In the genomic region with DNA sequence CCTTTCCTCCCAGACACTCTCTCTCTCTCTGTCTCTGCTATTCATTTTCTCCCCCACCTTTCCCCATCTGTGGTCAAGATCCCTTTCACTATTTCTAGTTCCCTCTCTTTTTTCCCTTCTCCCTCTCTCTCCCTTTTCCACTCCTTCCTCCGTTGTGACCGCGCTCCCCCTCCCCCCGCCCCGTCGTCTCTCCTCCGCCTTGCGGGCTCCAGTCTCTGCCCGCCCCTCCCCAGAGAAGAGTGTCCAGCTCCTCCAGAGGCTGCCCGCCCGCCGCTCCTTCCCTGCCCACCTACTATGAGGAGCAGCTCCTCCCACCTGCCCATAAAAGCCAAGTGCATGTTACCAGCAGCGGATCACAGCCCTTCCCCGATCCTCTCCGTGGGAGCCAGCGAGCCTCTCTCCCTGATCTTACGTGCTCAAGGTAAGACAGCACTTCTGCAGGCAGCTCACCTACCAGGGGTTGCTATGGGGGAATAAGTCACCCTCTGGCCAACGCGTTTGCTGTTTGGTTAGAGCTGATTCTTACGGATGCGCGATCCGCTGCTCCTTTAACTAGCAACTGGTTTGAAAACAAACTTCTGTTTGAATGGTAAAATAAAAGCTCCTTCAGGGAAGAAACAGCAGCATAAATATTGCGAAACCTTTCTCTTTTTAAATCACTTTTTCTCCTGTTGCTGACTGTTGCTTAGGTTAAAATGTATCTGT, we compare ENCODE assay signal across 8 cellular contexts. TPM values are rescaled to one million over a fixed set of nuclear protein-coding genes. Genes with fewer than 3 reads are reported as not detected.
A peak's percentile ranks its signal among the peaks of the same experiment; 100 is the strongest.
DNase-seq lines count a peak whose midpoint lies in the region; ATAC-seq and TF ChIP-seq lines count a peak whose summit lies in the region.

A gene (plus strand): TSS at position 351 of the 705 bp plus-strand sequence. CDS start 152,089 bp downstream, outside the sequence.

- TF ChIP-seq CTCF in fibroblast of villous mesenchyme (IDR thresholded peaks at IDR 0.05; ENCODE audit: insufficient read depth, low read depth, low read length): no peak

- H3K36me3 ChIP-seq in SK-N-MC (ENCODE audit: insufficient read depth, low read length) (no peaks in the 10 kb centered on the region), neuron (ENCODE audit: insufficient read depth, low read length) (no peaks in the 10 kb centered on the region)

- no peak within 1 kb of the TSS for H3K27ac ChIP-seq in SK-N-MC

- H3K9ac ChIP-seq in SK-N-MC (ENCODE audit: insufficient read length): peak within 1 kb of the TSS; percentile 65

- H3K4me3 ChIP-seq in SK-N-MC (peak within 1 kb of the TSS; percentile 75), fibroblast of villous mesenchyme (ENCODE audit: low read depth, low read length) (peak within 1 kb of the TSS; percentile 82), neuron (ENCODE audit: low read length) (peak within 1 kb of the TSS; percentile 23)

- no peak within 1 kb of the TSS for H2AFZ ChIP-seq in neuron (ENCODE audit: low read depth, low read length)

- no peaks in the 10 kb centered on the region for H3K9me3 ChIP-seq in SK-N-MC (ENCODE audit: low read depth, low read length)
- H3K9me3 ChIP-seq in neuron (ENCODE audit: low read length): no peaks in the 10 kb centered on the region

- DNase-seq in GM04504 (ENCODE audit: low read depth) (peak; percentile 81), SK-N-MC (ENCODE audit: low read depth, low spot score) (no peak), fibroblast of villous mesenchyme (ENCODE audit: low read depth) (peak; percentile 84), NCI-H1436 (lab: John Stamatoyannopoulos, UW) (no peak), hippocampal formation (lab: John Stamatoyannopoulos, UW) (no peak)

- H3K4me1 ChIP-seq in neuron (ENCODE audit: insufficient read depth, low read length): peaks cover 12% of the 10 kb centered on the region

- no peaks in the 10 kb centered on the region for H3K27me3 ChIP-seq in neuron (ENCODE audit: insufficient read depth, low read length)

- ATAC-seq in GM21737 (IDR thresholded peaks at IDR 0.05; ENCODE audit: unreplicated experiment) (no peak), GM19467 (IDR thresholded peaks at IDR 0.05; ENCODE audit: unreplicated experiment) (no peak)

RNA-seq across cellular contexts. Expression of the gene that starts here (rescaled TPM):
- total RNA-seq in fibroblast of villous mesenchyme: 324 and 401 TPM in 2 replicates

Comparison
In these comparisons a context has a peak if more than half of its experiments do, and no peak if none do; other contexts are left out.
1. DNase-seq: peak in GM04504 (single experiment) and fibroblast of villous mesenchyme (single experiment); none in SK-N-MC (single experiment), NCI-H1436 (single experiment) and hippocampal formation (0 of 2).
2. H3K4me3 ChIP-seq: peak in every context shown above with its lines; median percentile 82 in fibroblast of villous mesenchyme; 75 in SK-N-MC; 23 in neuron.